In genomic region chr13:68509734-68510621, GRCh38 we compare ENCODE assay signal across 16 cellular contexts.
DNase-seq lines count a peak whose midpoint lies in the region; ATAC-seq and TF ChIP-seq lines count a peak whose summit lies in the region.
"Had no signal": no experiment of that assay in that cellular context is flagged by ENCODE, and none has a peak within 500 bp of the region (broad histone marks: within the 10 kb centered on the region; RNA-seq: fewer than 3 reads in every experiment).

No MANE protein-coding gene starts in this region.

- H3K27me3 ChIP-seq in endodermal cell (ENCODE audit: control insufficient read depth, insufficient read depth, low read length, poor library complexity, severe bottlenecking): no peaks in the 10 kb centered on the region

- peak; percentile 39 for ATAC-seq in GM18870 (IDR thresholded peaks at IDR 0.05; ENCODE audit: unreplicated experiment)
- peak; percentile 70 for ATAC-seq in GM21825 (IDR thresholded peaks at IDR 0.05; ENCODE audit: unreplicated experiment)
- ATAC-seq in HG03457 (IDR thresholded peaks at IDR 0.05; ENCODE audit: unreplicated experiment): peak; percentile 94
- ATAC-seq in WTC11: no peak
- no peak for ATAC-seq in natural killer cell treated with Interleukin-12 subunit alpha and Interleukin-12 subunit beta and Interleukin-15 and Interleukin-18, amount 100 ng/mL, for 72 hours

- H3K27ac Mint-ChIP-seq in WTC11: no peak overlapping the region
- H3K27ac Mint-ChIP-seq in natural killer cell treated with Interleukin-12 subunit alpha and Interleukin-12 subunit beta and Interleukin-15 and Interleukin-18, amount 100 ng/mL, for 72 hours: no peak overlapping the region
- H3K27ac Mint-ChIP-seq in endodermal cell: no peak overlapping the region
- H3K27ac Mint-ChIP-seq: dendritic cell treated with granulocyte-macrophage colony-stimulating factor and Interleukin-4, amounts not matched to agents 40 ng/mL and 50 ng/mL, for 4 days; stimulated activated naive CD8-positive, alpha-beta T cell treated with anti-CD3 and anti-CD28 coated beads, Interleukin-15, Interleukin-2, amounts not matched to agents 100 ng/mL and 50 ng/mL, for 24 hours had no signal

- H3K4me3 Mint-ChIP-seq in WTC11 (no peak overlapping the region), endodermal cell (no peak overlapping the region)
- H3K4me3 Mint-ChIP-seq in natural killer cell treated with Interleukin-12 subunit alpha and Interleukin-12 subunit beta and Interleukin-15 and Interleukin-18, amount 100 ng/mL, for 72 hours: no peak overlapping the region
- H3K4me3 Mint-ChIP-seq: dendritic cell treated with granulocyte-macrophage colony-stimulating factor and Interleukin-4, amounts not matched to agents 40 ng/mL and 50 ng/mL, for 4 days; stimulated activated naive CD8-positive, alpha-beta T cell treated with anti-CD3 and anti-CD28 coated beads, Interleukin-15, Interleukin-2, amounts not matched to agents 100 ng/mL and 50 ng/mL, for 24 hours had no signal

- H3K4me1 Mint-ChIP-seq in WTC11: no peaks in the 10 kb centered on the region
- no peaks in the 10 kb centered on the region for H3K4me1 Mint-ChIP-seq in natural killer cell treated with Interleukin-12 subunit alpha and Interleukin-12 subunit beta and Interleukin-15 and Interleukin-18, amount 100 ng/mL, for 72 hours (ENCODE audit: low read depth in 2 of 2)
- no peaks in the 10 kb centered on the region for H3K4me1 Mint-ChIP-seq in endodermal cell

- H3K9ac ChIP-seq in endodermal cell (ENCODE audit: extremely low read depth, low read length, poor library complexity, severe bottlenecking): no peak overlapping the region
- H3K9ac ChIP-seq: SK-N-SH had no signal

- H3K36me3 Mint-ChIP-seq in WTC11: 0 out of 2 replicates have a peak, but pooled peaks cover 4% of the 10 kb centered on the region
- no peaks in the 10 kb centered on the region for H3K36me3 Mint-ChIP-seq in natural killer cell treated with Interleukin-12 subunit alpha and Interleukin-12 subunit beta and Interleukin-15 and Interleukin-18, amount 100 ng/mL, for 72 hours
- no peaks in the 10 kb centered on the region for H3K36me3 Mint-ChIP-seq in endodermal cell (ENCODE audit: low read depth)

- no peak overlapping the region for H3K4me3 ChIP-seq in endodermal cell (ENCODE audit: low read length)

- WGBS in endodermal cell (ENCODE audit: insufficient coverage in 1 of 2, insufficient read length in 1 of 2), 2 experiments: 95 to 96% methylated on average over 4 of the region's 4 CpGs

- CTCF ChIA-PET in WTC11 (lab: Charles Lee): no interaction called here

- peaks cover 6% of the 10 kb centered on the region for H3K9me3 Mint-ChIP-seq in WTC11
- peaks cover 11% of the 10 kb centered on the region for H3K9me3 Mint-ChIP-seq in natural killer cell treated with Interleukin-12 subunit alpha and Interleukin-12 subunit beta and Interleukin-15 and Interleukin-18, amount 100 ng/mL, for 72 hours
- no peaks in the 10 kb centered on the region for H3K9me3 Mint-ChIP-seq in endodermal cell

- peak; percentile 2 for DNase-seq in iris pigment epithelial cell (ENCODE audit: low read depth)
- DNase-seq in WTC11 (ENCODE audit: low spot score): no peak
- no peak for DNase-seq in natural killer cell treated with Interleukin-12 subunit alpha and Interleukin-12 subunit beta and Interleukin-15 and Interleukin-18, amount 100 ng/mL, for 72 hours (ENCODE audit: low spot score)
- DNase-seq in endodermal cell: no peak
- DNase-seq in inferior parietal cortex (ENCODE audit: extremely low spot score): no peak
- DNase-seq: activated T-cell treated with anti-CD3 and anti-CD28 coated beads, Interleukin-2, amount 50 U/mL, for 1 hour; IMR-90; NCI-H1930; SK-N-SH; stimulated activated CD4-positive, alpha-beta T cell treated with anti-CD3 and anti-CD28 coated beads, Interleukin-4, amount 100 ng/mL, for 4 hours had no signal

- POLR2A ChIA-PET in WTC11 (lab: Charles Lee): no interaction called here

- H3K27me3 Mint-ChIP-seq in WTC11 (ENCODE audit: low read depth) (no peaks in the 10 kb centered on the region), endodermal cell (ENCODE audit: insufficient read depth) (no peaks in the 10 kb centered on the region)
- no peaks in the 10 kb centered on the region for H3K27me3 Mint-ChIP-seq in natural killer cell treated with Interleukin-12 subunit alpha and Interleukin-12 subunit beta and Interleukin-15 and Interleukin-18, amount 100 ng/mL, for 72 hours
- H3K27me3 Mint-ChIP-seq: dendritic cell treated with granulocyte-macrophage colony-stimulating factor and Interleukin-4, amounts not matched to agents 40 ng/mL and 50 ng/mL, for 4 days; stimulated activated naive CD8-positive, alpha-beta T cell treated with anti-CD3 and anti-CD28 coated beads, Interleukin-15, Interleukin-2, amounts not matched to agents 100 ng/mL and 50 ng/mL, for 24 hours had no signal

- no peak overlapping the region for H3K27ac ChIP-seq in endodermal cell (ENCODE audit: low read depth, low read length)
- H3K27ac ChIP-seq: C4-2B had no signal

- H3K9me3 ChIP-seq in endodermal cell (ENCODE audit: control insufficient read depth, low read length): no peaks in the 10 kb centered on the region
- H3K9me3 ChIP-seq: SK-N-SH had no signal

- TF ChIP-seq CTCF in WTC11 (IDR thresholded peaks at IDR 0.05): no peak
- no peak for TF ChIP-seq CTCF in endodermal cell (conservative IDR thresholded peaks at IDR 0.05)

- no peaks in the 10 kb centered on the region for H3K36me3 ChIP-seq in endodermal cell (ENCODE audit: control insufficient read depth, insufficient read depth, low read length)

- no peaks in the 10 kb centered on the region for H3K4me1 ChIP-seq in endodermal cell (ENCODE audit: control insufficient read depth, insufficient read depth, low read length)

TF ChIP-seq in WTC11, 78 proteins besides CTCF, POLR2A, EP300 and RAD21 (continues in another document):
- TF ChIP-seq USF1 (CRISPR knock-in tag; IDR thresholded peaks at IDR 0.05) (no peak), E2F1 (CRISPR knock-in tag; IDR thresholded peaks at IDR 0.05) (no peak), ZNF416 (CRISPR knock-in tag; IDR thresholded peaks at IDR 0.05) (no peak), IRF2 (CRISPR knock-in tag; IDR thresholded peaks at IDR 0.05; ENCODE audit: borderline replicate concordance, low read depth) (no peak), ZSCAN18 (CRISPR knock-in tag; IDR thresholded peaks at IDR 0.05) (no peak), ELF4 (CRISPR knock-in tag; IDR thresholded peaks at IDR 0.05; ENCODE audit: low read depth) (no peak), SP1 (CRISPR knock-in tag; conservative IDR thresholded peaks at IDR 0.05) (no peak), ZBTB43 (CRISPR knock-in tag; IDR thresholded peaks at IDR 0.05) (no peak), NR2C2 (CRISPR knock-in tag; IDR thresholded peaks at IDR 0.05) (no peak)

Comparison
In these comparisons a context has a peak if more than half of its experiments do, and no peak if none do; other contexts are left out.
1. ATAC-seq: peak in GM18870 (single experiment), GM21825 (single experiment) and HG03457 (single experiment); none in WTC11 (single experiment) and natural killer cell treated with Interleukin-12 subunit alpha and Interleukin-12 subunit beta and Interleukin-15 and Interleukin-18, amount 100 ng/mL, for 72 hours (0 of 2).